ENCODE assay signal across 8 cellular contexts in genomic region chr13:27919934-27920676, GRCh38. TPM values are rescaled to one million over a fixed set of nuclear protein-coding genes. Genes with fewer than 3 reads are reported as not detected.
DNase-seq lines count a peak whose midpoint lies in the region; ATAC-seq and TF ChIP-seq lines count a peak whose summit lies in the region.

TSS of gene PDX1 (plus strand) at chr13:27920000. CDS start at chr13:27920139, 139 bp downstream.

- H3K36me3 ChIP-seq in heart right ventricle (no peaks in the 10 kb centered on the region), skeletal muscle satellite cell (ENCODE audit: insufficient read depth, low read length) (no peaks in the 10 kb centered on the region)

- intact Hi-C loops in heart right ventricle (cut with DNase I) = no loop called here

- peaks cover 7 to 50% (median 38%) of the 10 kb centered on the region in 9 donors for H3K4me1 ChIP-seq in heart right ventricle
- H3K4me1 ChIP-seq in skeletal muscle satellite cell (ENCODE audit: control insufficient read depth, insufficient read depth, low read length) = peaks cover 8% of the 10 kb centered on the region

- H3K9ac ChIP-seq in skeletal muscle satellite cell (ENCODE audit: low read depth, low read length) = no peak within 1 kb of the TSS

- peak; percentile 63 for DNase-seq in activated CD8-positive, alpha-beta memory T cell treated with anti-CD3 and anti-CD28 coated beads for 24 hours
- no peak for DNase-seq in activated CD8-positive, alpha-beta memory T cell treated with anti-CD3 and anti-CD28 coated beads, Interleukin-2, amount 50 U/mL, for 4 hours
- peak; percentile 84 for DNase-seq in SW480 (ENCODE audit: low spot score)
- peak in 1 of 2 donors; percentile 29 for DNase-seq in heart right ventricle
- DNase-seq in SKM-1 treated with dmso at 0.1 percent for 144 hours (lab: John Stamatoyannopoulos, UW; ENCODE audit: unreplicated experiment) = no peak

- peak within 1 kb of the TSS; percentile 81 for H3K4me2 ChIP-seq in skeletal muscle satellite cell (ENCODE audit: low read length)

- 1% methylated on average over 66 to 76 of the region's 76 CpGs for WGBS in heart right ventricle, 2 donors

- peaks cover 62 to 100% (median 100%) of the 10 kb centered on the region in 7 donors for H3K27me3 ChIP-seq in heart right ventricle
- H3K27me3 ChIP-seq in skeletal muscle satellite cell (ENCODE audit: control insufficient read depth, insufficient read depth, low read length) = peaks cover 92% of the 10 kb centered on the region

- H3K4me3 ChIP-seq in heart right ventricle (peak within 1 kb of the TSS in 9 of 10 donors; percentile 15 to 47 (median 41)), skeletal muscle satellite cell (ENCODE audit: low read length) (peak within 1 kb of the TSS; percentile 63)

- TF ChIP-seq CTCF in heart right ventricle (IDR thresholded peaks at IDR 0.05) = no peak

- ATAC-seq in heart right ventricle = peak; percentile 53 to 84 (median 70)
- ATAC-seq in GM18861 (IDR thresholded peaks at IDR 0.05; ENCODE audit: unreplicated experiment) = no peak
- ATAC-seq in HG03280 (IDR thresholded peaks at IDR 0.05; ENCODE audit: unreplicated experiment) = no peak

- no peak within 1 kb of the TSS for H3K27ac ChIP-seq in heart right ventricle

- H3K9me3 ChIP-seq in heart right ventricle = no peaks in the 10 kb centered on the region
- no peaks in the 10 kb centered on the region for H3K9me3 ChIP-seq in skeletal muscle satellite cell (replicated peaks; ENCODE audit: low read length)

RNA-seq across cellular contexts. Expression of gene PDX1, which starts in this region (rescaled TPM):
- total RNA-seq in heart right ventricle = not detected
- polyA plus RNA-seq in heart right ventricle = not detected
- not detected in 2 replicates for total RNA-seq in skeletal muscle satellite cell (2012; rRNA removed)

Comparison
In these comparisons a context has a peak if more than half of its experiments do, and no peak if none do; other contexts are left out.
1. DNase-seq: peak in activated CD8-positive, alpha-beta memory T cell treated with anti-CD3 and anti-CD28 coated beads for 24 hours (single experiment) and SW480 (single experiment); none in activated CD8-positive, alpha-beta memory T cell treated with anti-CD3 and anti-CD28 coated beads, Interleukin-2, amount 50 U/mL, for 4 hours (single experiment) and SKM-1 treated with dmso at 0.1 percent for 144 hours (single experiment).
2. Peak in ATAC-seq and H3K4me3 ChIP-seq in heart right ventricle; RNA of the gene not detected or under 1 TPM.